Comparison of ENCODE assay signal across 17 cellular contexts in genomic region chr1:84268346-84268745, GRCh38. TPM values are rescaled to one million over a fixed set of nuclear protein-coding genes. Genes with fewer than 3 reads are reported as not detected.
"Had no signal": no experiment of that assay in that cellular context is flagged by ENCODE, and none has a peak within 500 bp of the region (broad histone marks: within the 10 kb centered on the region; RNA-seq: fewer than 3 reads in every experiment).

No MANE protein-coding gene starts in this region.

- H3K4me3 ChIP-seq: heart left ventricle, mucosa of descending colon, right atrium auricular region, sigmoid colon, skin epidermis, stomach, upper lobe of right lung, vagina had no signal

- H3K27ac ChIP-seq: heart left ventricle, right atrium auricular region, sigmoid colon, skin epidermis, upper lobe of right lung, vagina had no signal

- H3K36me3 ChIP-seq: heart left ventricle, right atrium auricular region, sigmoid colon, stomach, upper lobe of right lung, vagina had no signal

- H3K4me1 ChIP-seq: right atrium auricular region, sigmoid colon had no signal

- H3K9me3 ChIP-seq: heart left ventricle, mucosa of descending colon, right atrium auricular region, sigmoid colon, stomach, upper lobe of right lung, vagina had no signal

- ATAC-seq: heart left ventricle, left lobe of liver, mucosa of descending colon, natural killer cell, upper lobe of right lung had no signal

- DNase-seq: dermis blood vessel endothelial cell; erythroblast; foreskin melanocyte; heart left ventricle; hippocampal formation; mucosa of descending colon; natural killer cell; sigmoid colon; stimulated activated CD4-positive, alpha-beta T cell treated with anti-CD3 and anti-CD28 coated beads, Interleukin-12 subunit alpha, Interleukin-12 subunit beta, amount 100 ng/mL, for 4 hours; stimulated activated naive CD4-positive, alpha-beta T cell; stomach; substantia nigra; upper lobe of right lung had no signal

- H3K27me3 ChIP-seq: heart left ventricle, right atrium auricular region, sigmoid colon, stomach, upper lobe of right lung, vagina had no signal

RNA-seq across cellular contexts. Expression of gene SAMD13, which starts 33.2 kb away (rescaled TPM):
- total RNA-seq: vagina had no signal
